In genomic region chr3:58556001-58556400, GRCh38 we compare ENCODE assay signal across 28 cellular contexts. TPM values are rescaled to one million over a fixed set of nuclear protein-coding genes. Genes with fewer than 3 reads are reported as not detected.
"Had no signal": no experiment of that assay in that cellular context is flagged by ENCODE, and none has a peak within 500 bp of the region (broad histone marks: within the 10 kb centered on the region; RNA-seq: fewer than 3 reads in every experiment).

No MANE protein-coding gene starts in this region.

- DNase-seq: activated CD4-positive, alpha-beta T cell treated with anti-CD3 and anti-CD28 coated beads, Interleukin-2, amount 10 ng/mL, durations not matched to agents 24 days and 14 days; activated CD4-positive, alpha-beta T cell treated with anti-CD3 and anti-CD28 coated beads, Interleukin-2, amount 50 U/mL, for 4 hours; activated CD8-positive, alpha-beta T cell treated with anti-CD3 and anti-CD28 coated beads for 36 hours; activated gamma-delta T cell treated with Interleukin-2 at 50 U/mL for 16 hours; activated naive CD4-positive, alpha-beta T cell treated with anti-CD3 and anti-CD28 coated beads for 36 hours; activated T-cell treated with anti-CD3 and anti-CD28 coated beads, Interleukin-2, amount 50 U/mL, for 1 hour; activated T-cell treated with anti-CD3 and anti-CD28 coated beads, Interleukin-2, amount 50 U/mL, for 72 hours; adrenal gland; caudate nucleus; Kasumi-1; KG1; MG63; NCI-H1048; NCI-H1105 treated with DMSO at 0.1 percent for 48 hours; NCI-H1436; NCI-H1930; NCI-H2081 treated with DMSO at 0.1 percent for 48 hours; NCI-H345; SHP77; T1000 had no signal

- H3K4me3 Mint-ChIP-seq: activated CD4-positive, alpha-beta T cell treated with anti-CD3 and anti-CD28 coated beads, Interleukin-2, amount 10 ng/mL, durations not matched to agents 24 days and 14 days; activated CD8-positive, alpha-beta T cell treated with anti-CD3 and anti-CD28 coated beads for 36 hours; activated naive CD4-positive, alpha-beta T cell treated with anti-CD3 and anti-CD28 coated beads for 36 hours; activated T-cell treated with anti-CD3 and anti-CD28 coated beads, Interleukin-2, amount 50 U/mL, for 72 hours; activated T-helper 17 cell treated with anti-CD3 and anti-CD28 coated beads, Interleukin-2, amount 50 U/mL, for 72 hours; brain had no signal

- H3K27ac Mint-ChIP-seq: activated CD4-positive, alpha-beta T cell treated with anti-CD3 and anti-CD28 coated beads, Interleukin-2, amount 10 ng/mL, durations not matched to agents 24 days and 14 days; activated CD8-positive, alpha-beta T cell treated with anti-CD3 and anti-CD28 coated beads for 36 hours; activated naive CD4-positive, alpha-beta T cell treated with anti-CD3 and anti-CD28 coated beads for 36 hours; activated naive CD4-positive, alpha-beta T cell treated with anti-CD3 and anti-CD28 coated beads, Interleukin-2, amount 50 U/mL, for 72 hours; activated T-cell treated with anti-CD3 and anti-CD28 coated beads, Interleukin-2, amount 50 U/mL, for 72 hours; activated T-helper 17 cell treated with anti-CD3 and anti-CD28 coated beads, Interleukin-2, amount 50 U/mL, for 72 hours had no signal

- H3K27me3 Mint-ChIP-seq: activated CD8-positive, alpha-beta T cell treated with anti-CD3 and anti-CD28 coated beads for 36 hours had no signal

- H3K9me3 Mint-ChIP-seq: activated CD4-positive, alpha-beta T cell treated with anti-CD3 and anti-CD28 coated beads, Interleukin-2, amount 10 ng/mL, durations not matched to agents 24 days and 14 days; activated T-helper 17 cell treated with anti-CD3 and anti-CD28 coated beads, Interleukin-2, amount 50 U/mL, for 72 hours had no signal

- H3K4me1 Mint-ChIP-seq: activated CD4-positive, alpha-beta T cell treated with anti-CD3 and anti-CD28 coated beads, Interleukin-2, amount 10 ng/mL, durations not matched to agents 24 days and 14 days; activated T-helper 17 cell treated with anti-CD3 and anti-CD28 coated beads, Interleukin-2, amount 50 U/mL, for 72 hours had no signal

RNA-seq across cellular contexts. Expression of gene ACOX2, which starts 19.0 kb away (rescaled TPM):
- total RNA-seq: activated CD4-positive, alpha-beta T cell treated with anti-CD3 and anti-CD28 coated beads, Interleukin-2, amount 10 ng/mL, durations not matched to agents 24 days and 14 days; activated CD8-positive, alpha-beta memory T cell treated with anti-CD3 and anti-CD28 coated beads for 36 hours; activated CD8-positive, alpha-beta T cell treated with anti-CD3 and anti-CD28 coated beads for 36 hours; activated naive CD4-positive, alpha-beta T cell treated with anti-CD3 and anti-CD28 coated beads for 36 hours; activated naive CD4-positive, alpha-beta T cell treated with anti-CD3 and anti-CD28 coated beads, Interleukin-2, amount 50 U/mL, for 72 hours; activated T-cell treated with anti-CD3 and anti-CD28 coated beads, Interleukin-2, amount 50 U/mL, for 72 hours; activated T-helper 17 cell treated with anti-CD3 and anti-CD28 coated beads, Interleukin-2, amount 50 U/mL, for 72 hours; T-helper 1 cell treated with Interleukin-12 subunit alpha and Interleukin-12 subunit beta and Interleukin-4 antibody, amounts not matched to agents 30 ng/mL and 1 ng/mL, for 36 hours; T-helper 2 cell treated with Interferon-gamma antibody and Interleukin-4, amounts not matched to agents 100 ng/mL and 5 ng/mL, for 36 hours had no signal

RNA-seq across cellular contexts. Expression of gene FAM107A, which starts 21.2 kb away (rescaled TPM):
- total RNA-seq: activated CD4-positive, alpha-beta T cell treated with anti-CD3 and anti-CD28 coated beads, Interleukin-2, amount 10 ng/mL, durations not matched to agents 24 days and 14 days; activated CD8-positive, alpha-beta memory T cell treated with anti-CD3 and anti-CD28 coated beads for 36 hours; activated CD8-positive, alpha-beta T cell treated with anti-CD3 and anti-CD28 coated beads for 36 hours; activated naive CD4-positive, alpha-beta T cell treated with anti-CD3 and anti-CD28 coated beads for 36 hours; activated naive CD4-positive, alpha-beta T cell treated with anti-CD3 and anti-CD28 coated beads, Interleukin-2, amount 50 U/mL, for 72 hours; activated T-cell treated with anti-CD3 and anti-CD28 coated beads, Interleukin-2, amount 50 U/mL, for 72 hours; activated T-helper 17 cell treated with anti-CD3 and anti-CD28 coated beads, Interleukin-2, amount 50 U/mL, for 72 hours; bronchial epithelial cell; RPMI7951; T-helper 1 cell treated with Interleukin-12 subunit alpha and Interleukin-12 subunit beta and Interleukin-4 antibody, amounts not matched to agents 30 ng/mL and 1 ng/mL, for 36 hours; T-helper 2 cell treated with Interferon-gamma antibody and Interleukin-4, amounts not matched to agents 100 ng/mL and 5 ng/mL, for 36 hours had no signal
